Comparison of ENCODE assay signal across 21 cellular contexts in genomic region chr16:65684230-65684629, GRCh38.
A peak's percentile ranks its signal among the peaks of the same experiment; 100 is the strongest.
DNase-seq lines count a peak whose midpoint lies in the region; ATAC-seq and TF ChIP-seq lines count a peak whose summit lies in the region.
"Had no signal": no experiment of that assay in that cellular context is flagged by ENCODE, and none has a peak within 500 bp of the region (broad histone marks: within the 10 kb centered on the region; RNA-seq: fewer than 3 reads in every experiment).

No MANE protein-coding gene starts in this region.

- ATAC-seq in foreskin keratinocyte (no peak), HG02798 (IDR thresholded peaks at IDR 0.05; ENCODE audit: poor library complexity, unreplicated experiment) (no peak)
- ATAC-seq in activated CD8-positive, alpha-beta memory T cell treated with anti-CD3 and anti-CD28 coated beads, Interleukin-2, amount 10 ng/mL, durations not matched to agents 7 days and 5 days = no peak

- H3K27me3 ChIP-seq in foreskin keratinocyte = no peaks in the 10 kb centered on the region
- H3K27me3 ChIP-seq: vagina had no signal

- TF ChIP-seq CTCF in AG09319 (IDR thresholded peaks at IDR 0.05; ENCODE audit: low read depth, low read length) (peak; percentile 13), HFF-Myc (IDR thresholded peaks at IDR 0.05; ENCODE audit: low read depth, low read length, missing control alignments) (peak; percentile 22), foreskin keratinocyte (conservative IDR thresholded peaks at IDR 0.05) (peak; percentile 41)

- H3K27me3 Mint-ChIP-seq in activated CD8-positive, alpha-beta memory T cell treated with anti-CD3 and anti-CD28 coated beads, Interleukin-2, amount 10 ng/mL, durations not matched to agents 7 days and 5 days = no peaks in the 10 kb centered on the region

- no peak overlapping the region for H3K27ac Mint-ChIP-seq in activated CD8-positive, alpha-beta memory T cell treated with anti-CD3 and anti-CD28 coated beads, Interleukin-2, amount 10 ng/mL, durations not matched to agents 7 days and 5 days

- peaks cover 12% of the 10 kb centered on the region for H3K9me3 Mint-ChIP-seq in activated CD8-positive, alpha-beta memory T cell treated with anti-CD3 and anti-CD28 coated beads, Interleukin-2, amount 10 ng/mL, durations not matched to agents 7 days and 5 days (ENCODE audit: low read depth)

- H3K4me3 ChIP-seq in HFF-Myc (replicated peaks; ENCODE audit: low read depth, low read length) = no peak overlapping the region
- H3K4me3 ChIP-seq: vagina had no signal

- CTCF ChIA-PET in activated CD8-positive, alpha-beta memory T cell treated with anti-CD3 and anti-CD28 coated beads, Interleukin-2, amount 10 ng/mL, durations not matched to agents 7 days and 5 days (lab: Charles Lee) = no interaction called here

- no peak overlapping the region for H3K27ac ChIP-seq in foreskin keratinocyte
- H3K27ac ChIP-seq: epithelial cell of prostate, parathyroid adenoma, vagina had no signal

- no peaks in the 10 kb centered on the region for H3K4me1 ChIP-seq in foreskin keratinocyte
- H3K4me1 ChIP-seq: parathyroid adenoma, vagina had no signal

- H3K4me1 Mint-ChIP-seq in activated CD8-positive, alpha-beta memory T cell treated with anti-CD3 and anti-CD28 coated beads, Interleukin-2, amount 10 ng/mL, durations not matched to agents 7 days and 5 days = no peaks in the 10 kb centered on the region

- H3K36me3 Mint-ChIP-seq in activated CD8-positive, alpha-beta memory T cell treated with anti-CD3 and anti-CD28 coated beads, Interleukin-2, amount 10 ng/mL, durations not matched to agents 7 days and 5 days = no peaks in the 10 kb centered on the region

- DNase-seq in AG09319 (ENCODE audit: extremely low read depth, low read depth) = no peak
- DNase-seq in HFF-Myc (ENCODE audit: extremely low read depth, low read depth) = no peak
- DNase-seq in RKO (ENCODE audit: low spot score) = peak; percentile 4
- DNase-seq in foreskin keratinocyte = no peak
- DNase-seq in medulla oblongata (ENCODE audit: extremely low spot score) = no peak
- no peak for DNase-seq in cerebellar nuclear complex (lab: John Stamatoyannopoulos, UW)
- no peak for DNase-seq in activated CD8-positive, alpha-beta memory T cell treated with anti-CD3 and anti-CD28 coated beads, Interleukin-2, amount 10 ng/mL, durations not matched to agents 7 days and 5 days
- DNase-seq: activated CD4-positive, alpha-beta T cell treated with anti-CD3 and anti-CD28 coated beads for 4 hours; activated CD8-positive, alpha-beta memory T cell treated with anti-CD3 and anti-CD28 coated beads, Interleukin-2, amount 50 U/mL, for 48 hours; cortex of kidney; head of caudate nucleus; NCI-H1092; NCI-H2107; NCI-H526 treated with DMSO at 0.1 percent for 48 hours; stimulated activated CD4-positive, alpha-beta T cell treated with anti-CD3 and anti-CD28 coated beads, Interleukin-4, amount 100 ng/mL, for 1 hour; substantia nigra; T1000 had no signal

- no peak overlapping the region for H3K4me3 Mint-ChIP-seq in activated CD8-positive, alpha-beta memory T cell treated with anti-CD3 and anti-CD28 coated beads, Interleukin-2, amount 10 ng/mL, durations not matched to agents 7 days and 5 days
